ENCODE assay signal across 8 cellular contexts in the genomic region with DNA sequence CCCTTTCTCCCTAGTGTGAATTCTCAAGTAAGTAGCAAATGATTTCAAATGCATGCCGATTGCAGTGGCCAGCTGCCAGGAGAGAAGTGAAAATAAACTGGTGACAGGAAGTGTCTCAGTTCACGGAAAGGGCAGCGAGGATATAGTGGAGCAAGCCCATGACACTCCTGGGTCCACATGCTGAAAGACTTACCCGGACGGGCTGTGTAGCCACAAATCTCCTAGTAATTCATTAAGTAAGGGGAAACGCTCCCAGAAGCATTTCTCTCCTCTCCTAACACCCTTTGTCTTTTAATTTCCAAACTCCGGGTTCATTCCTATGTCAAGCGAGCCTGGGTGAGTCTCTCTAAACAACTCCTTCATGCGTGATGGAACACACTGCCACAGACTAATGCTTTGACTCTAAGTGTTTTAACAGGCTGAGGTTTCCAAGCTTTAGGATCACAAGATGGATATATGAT.
DNase-seq lines count a peak whose midpoint lies in the region; ATAC-seq, FAIRE-seq and TF ChIP-seq lines count a peak whose summit lies in the region.

No MANE protein-coding gene starts in this region.

- DNase-seq in H54 (ENCODE audit: insufficient read length, low spot score): no peak
- no peak for DNase-seq in T-helper 17 cell
- DNase-seq in cardiac septum (ENCODE audit: low spot score): peak; percentile 80
- peak; percentile 53 for DNase-seq in putamen (ENCODE audit: low spot score)
- no peak for DNase-seq in Kasumi-1 (lab: John Stamatoyannopoulos, UW)
- no peak for DNase-seq in stimulated activated naive CD4-positive, alpha-beta T cell treated with Interleukin-2 at 50 U/mL for 16 hours (lab: John Stamatoyannopoulos, UW)

- H3K4me3 Mint-ChIP-seq in T-helper 17 cell: peak overlapping the region; percentile 36

- no peaks in the 10 kb centered on the region for H3K9me3 ChIP-seq in T-helper 17 cell (ENCODE audit: control insufficient read depth, low read length, poor library complexity, severe bottlenecking)

- no peak overlapping the region for H3K27ac Mint-ChIP-seq in T-helper 17 cell

- intact Hi-C loops in cardiac septum (cut with DNase I): no loop called here

- no peak for TF ChIP-seq POLR2A in H54 (IDR thresholded peaks at IDR 0.05; ENCODE audit: low read depth, low read length)

- peaks cover 29% of the 10 kb centered on the region for H3K27me3 Mint-ChIP-seq in T-helper 17 cell

- peaks cover 7% of the 10 kb centered on the region for H3K4me1 Mint-ChIP-seq in T-helper 17 cell

- peak; percentile 96 for FAIRE-seq in H54 (lab: Jason Lieb, UNC)

- ATAC-seq in T-helper 17 cell: no peak
- ATAC-seq in GM18873 (IDR thresholded peaks at IDR 0.05; ENCODE audit: low FRiP score, unreplicated experiment): no peak
- ATAC-seq in HG03139 (IDR thresholded peaks at IDR 0.05; ENCODE audit: unreplicated experiment): no peak

- no peaks in the 10 kb centered on the region for H3K36me3 Mint-ChIP-seq in T-helper 17 cell (ENCODE audit: low read depth)

Comparison
In these comparisons a context has a peak if more than half of its experiments do, and no peak if none do; other contexts are left out.
1. DNase-seq: peak in cardiac septum (single experiment) and putamen (single experiment); none in H54 (single experiment), T-helper 17 cell (0 of 3), Kasumi-1 (0 of 2) and stimulated activated naive CD4-positive, alpha-beta T cell treated with Interleukin-2 at 50 U/mL for 16 hours (single experiment).